ENCODE assay signal across 2 cellular contexts in genomic region chr5:142901476-142902187, GRCh38.
TF ChIP-seq lines count a peak whose summit lies in the region.

No MANE protein-coding gene starts in this region.

TF ChIP-seq in HepG2, 621 proteins besides CTCF, POLR2A, EP300 and RAD21:
- TF ChIP-seq ZSCAN9 (CRISPR knock-in tag; IDR thresholded peaks at IDR 0.05; ENCODE audit: borderline replicate concordance) (no peak), ZNF3 (CRISPR knock-in tag; IDR thresholded peaks at IDR 0.05) (no peak), ZHX2 (IDR thresholded peaks at IDR 0.05; ENCODE audit: low read depth) (no peak), ZHX2 (CRISPR knock-in tag; IDR thresholded peaks at IDR 0.05; ENCODE audit: borderline replicate concordance) (no peak), RFX1 (IDR thresholded peaks at IDR 0.05) (peak; percentile 27; the same call in 1 of the 2 replicates), ZNF768 (CRISPR knock-in tag; IDR thresholded peaks at IDR 0.05) (peak; percentile 73; the same call in 1 of the 2 replicates), BCL6 (CRISPR knock-in tag; IDR thresholded peaks at IDR 0.05) (no peak)

TF ChIP-seq in H1, 55 proteins besides CTCF, POLR2A, EP300 and RAD21:
- TF ChIP-seq CBX8 (IDR thresholded peaks at IDR 0.05; ENCODE audit: borderline replicate concordance, low read depth, low read length) (no peak), CHD1 (IDR thresholded peaks at IDR 0.05; ENCODE audit: low read depth, low read length) (no peak), KDM1A (IDR thresholded peaks at IDR 0.05; ENCODE audit: borderline replicate concordance, low read length) (peak; percentile 65; the same call in 1 of the 2 replicates), MAX (IDR thresholded peaks at IDR 0.05) (no peak)
TF ChIP-seq in H1: peak in this region for 1.
